ENCODE assay signal across 25 cellular contexts in the genomic region with DNA sequence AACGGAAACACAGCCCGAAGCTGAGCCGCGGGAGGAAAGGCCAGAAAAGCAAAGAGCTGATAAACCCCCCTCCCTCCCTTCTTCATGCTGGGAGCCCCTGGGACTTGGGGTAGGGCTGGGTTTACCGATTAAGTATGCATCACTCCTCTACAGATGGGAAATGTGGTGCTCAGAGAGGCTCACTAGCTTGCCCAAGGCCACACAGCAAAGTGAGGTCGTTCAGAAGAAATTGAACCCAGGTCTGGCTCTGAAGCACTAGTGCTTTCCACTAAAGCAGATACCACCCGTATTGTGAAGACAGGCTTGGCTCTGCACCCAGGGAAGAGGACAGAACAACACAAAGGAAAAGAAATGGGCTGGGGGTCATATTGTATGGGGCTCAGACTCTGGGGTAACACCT.
DNase-seq lines count a peak whose midpoint lies in the region; ATAC-seq, FAIRE-seq and TF ChIP-seq lines count a peak whose summit lies in the region.
"Had no signal": no experiment of that assay in that cellular context is flagged by ENCODE, and none has a peak within 500 bp of the region (broad histone marks: within the 10 kb centered on the region; RNA-seq: fewer than 3 reads in every experiment).

No MANE protein-coding gene starts in this region.

- H3K27me3 ChIP-seq in BLaER1 = no peaks in the 10 kb centered on the region
- no peaks in the 10 kb centered on the region for H3K27me3 ChIP-seq in HUES48 (ENCODE audit: control insufficient read depth, insufficient read depth, low read length)
- no peaks in the 10 kb centered on the region; a peak in 1 of 7 replicates for H3K27me3 ChIP-seq in H1 (replicated peaks in 1 of 4; ENCODE audit: control insufficient read depth in 3 of 4, extremely low read depth in 1 of 4, insufficient read depth in 3 of 4, low read length in 3 of 4)
- H3K27me3 ChIP-seq in mesendoderm (ENCODE audit: insufficient read depth, low read length, poor library complexity) = no peaks in the 10 kb centered on the region
- H3K27me3 ChIP-seq: BLaER1 treated with 17β-estradiol and CSF1 and Interleukin-3, amounts not matched to agents 10 nM and 100 nM had no signal

- H3K4me1 Mint-ChIP-seq in nephron progenitor cell = peaks cover 48% of the 10 kb centered on the region
- H3K4me1 Mint-ChIP-seq: B cell; CD14-positive monocyte; CD8-positive, alpha-beta memory T cell had no signal

- ATAC-seq in GM18519 (IDR thresholded peaks at IDR 0.05; ENCODE audit: low FRiP score, unreplicated experiment) (no peak), HG02763 (IDR thresholded peaks at IDR 0.05; ENCODE audit: unreplicated experiment) (no peak)
- ATAC-seq: HCT116 had no signal

- H3K18ac ChIP-seq in H1 (ENCODE audit: extremely low read depth, low read length) = no peak overlapping the region
- no peak overlapping the region for H3K18ac ChIP-seq in mesendoderm (ENCODE audit: low read length)

- no peaks in the 10 kb centered on the region for H4K20me1 ChIP-seq in BLaER1
- H4K20me1 ChIP-seq in H1 (replicated peaks in 1 of 2; ENCODE audit: control insufficient read depth in 1 of 2, insufficient read depth in 2 of 2, low read length in 2 of 2) = no peaks in the 10 kb centered on the region

- no peak overlapping the region for H2BK20ac ChIP-seq in H1 (ENCODE audit: low read length)

- H3K4me2 ChIP-seq in BLaER1 (peak overlapping the region; percentile 12; the same call in 1 of the 2 replicates), H1 (ENCODE audit: insufficient read depth in 1 of 2, low read depth in 2 of 2, low read length in 2 of 2) (peak overlapping the region; percentile 2 to 52; a peak in 3 of 4 replicates), mesendoderm (ENCODE audit: low read length) (no peak overlapping the region)

- H3K9ac ChIP-seq in BLaER1 (no peak overlapping the region), HUES48 (ENCODE audit: low read depth, low read length) (no peak overlapping the region), H1 (replicated peaks in 1 of 4; ENCODE audit: extremely low read depth in 1 of 4, low read depth in 3 of 4, low read length in 3 of 4) (no peak overlapping the region), mesendoderm (ENCODE audit: low read length) (no peak overlapping the region)
- H3K9ac ChIP-seq: BLaER1 treated with 17β-estradiol and CSF1 and Interleukin-3, amounts not matched to agents 10 nM and 100 nM had no signal

- H3K9me3 ChIP-seq in BLaER1 (no peaks in the 10 kb centered on the region), HUES48 (ENCODE audit: control insufficient read depth, insufficient read depth, low read length) (no peaks in the 10 kb centered on the region), H1 (ENCODE audit: insufficient read depth in 2 of 2, low read depth in 1 of 2, low read length in 1 of 2) (no peaks in the 10 kb centered on the region)
- H3K9me3 ChIP-seq: BLaER1 treated with 17β-estradiol and CSF1 and Interleukin-3, amounts not matched to agents 10 nM and 100 nM had no signal

- no peak overlapping the region for H3K23ac ChIP-seq in H1 (ENCODE audit: insufficient read length)
- no peak overlapping the region for H3K23ac ChIP-seq in mesendoderm (ENCODE audit: low read length)

- DNase-seq in H1 (ENCODE audit: low read depth in 1 of 2, low spot score in 2 of 2) (no peak), nephron progenitor cell (no peak), mesendoderm (no peak), NCI-H1694 (lab: John Stamatoyannopoulos, UW) (no peak)
- DNase-seq: CD4-positive, alpha-beta T cell; CD8-positive, alpha-beta memory T cell; DMS 273 treated with DMSO at 0.1 percent for 48 hours; DMS79; EL; GF-D8; GOT3; H9 had no signal

- H4K5ac ChIP-seq in H1 (ENCODE audit: insufficient read length, low read depth, low read length) (no peak overlapping the region), mesendoderm (ENCODE audit: low read length) (no peak overlapping the region)

- POLR2A ChIA-PET in H1 (lab: Charles Lee; ENCODE audit: partially characterized antibody) = interaction anchor here (1.6 to 2.5 kb wide), 2 partner anchors 10 to 12 kb away, joined by 5 to 9 read pairs; no protein-coding TSS in a partner anchor

- 51% methylated on average over 4 of the region's 7 CpGs; no CpG with 5 or more reads in 1 of the 2 experiments for WGBS in H1 (ENCODE audit: extremely low coverage in 1 of 2, insufficient coverage in 1 of 2, insufficient read length in 1 of 2, insufficient replicate concordance in 2 of 2, low coverage in 1 of 2, low lambda C conversion rate in 2 of 2, missing lambda C conversion rate in 1 of 2), 2 experiments
- WGBS in mesendoderm (ENCODE audit: extremely low coverage, insufficient coverage, low lambda C conversion rate) = no CpG with 5 or more reads among the region's 7 CpGs

- no peak overlapping the region for H3K27ac ChIP-seq in BLaER1
- H3K27ac ChIP-seq in HUES48 (ENCODE audit: low read depth, low read length) = peak overlapping the region; percentile 67
- no peak overlapping the region for H3K27ac ChIP-seq in H1 (ENCODE audit: low read depth, low read length)
- H3K27ac ChIP-seq in mesendoderm (ENCODE audit: low read depth, low read length) = no peak overlapping the region
- H3K27ac ChIP-seq: 22Rv1; BLaER1 treated with 17β-estradiol and CSF1 and Interleukin-3, amounts not matched to agents 10 nM and 100 nM had no signal

- H2AFZ ChIP-seq in H1 (ENCODE audit: low read length) = no peak overlapping the region

- H2BK12ac ChIP-seq in H1 (ENCODE audit: low read depth, low read length) = no peak overlapping the region

- no peak overlapping the region for H3K14ac ChIP-seq in H1 (ENCODE audit: insufficient read length)

- H2BK15ac ChIP-seq in H1 (ENCODE audit: low read length) (no peak overlapping the region), mesendoderm (replicated peaks; ENCODE audit: low read depth) (no peak overlapping the region)

- no peaks in the 10 kb centered on the region for H3K36me3 Mint-ChIP-seq in nephron progenitor cell (ENCODE audit: low read depth)

- H3K56ac ChIP-seq in H1 (replicated peaks; ENCODE audit: insufficient read length, low read depth, low read length) = no peak overlapping the region
- H3K56ac ChIP-seq in mesendoderm (ENCODE audit: low read length) = no peak overlapping the region

- no peaks in the 10 kb centered on the region for H3K9me3 Mint-ChIP-seq in nephron progenitor cell
- H3K9me3 Mint-ChIP-seq: CD4-positive, alpha-beta T cell; CD8-positive, alpha-beta memory T cell; H9 had no signal

- H4K91ac ChIP-seq in H1 (replicated peaks; ENCODE audit: insufficient read length, low read length) = no peak overlapping the region

- no peak for TF ChIP-seq EP300 in H1 (IDR thresholded peaks at IDR 0.05; ENCODE audit: borderline replicate concordance in 1 of 2, low read depth in 2 of 2, low read length in 2 of 2)

- H3K4ac ChIP-seq in H1 (replicated peaks; ENCODE audit: insufficient read length, low read depth, low read length) (no peak overlapping the region), mesendoderm (ENCODE audit: low read depth, low read length) (no peak overlapping the region)

- FAIRE-seq in H1 (lab: Jason Lieb, UNC) = no peak
- FAIRE-seq: A204.1, D721Med, GM12891, GM18507 had no signal

- H2BK5ac ChIP-seq in H1 (ENCODE audit: low read depth, low read length) = 0 out of 2 replicates have a peak overlapping the region, but pooled peaks have one; percentile 35
- no peak overlapping the region for H2BK5ac ChIP-seq in mesendoderm (ENCODE audit: low read length)

- TF ChIP-seq CTCF in H1 (IDR thresholded peaks at IDR 0.05; ENCODE audit: control extremely low read depth in 1 of 3, insufficient read depth in 1 of 3, low read depth in 1 of 3, low read length in 3 of 3) (no peak), nephron progenitor cell (IDR thresholded peaks at IDR 0.05) (no peak)

- no peak for TF ChIP-seq POLR2A in H1 (IDR thresholded peaks at IDR 0.05; ENCODE audit: control extremely low read depth in 1 of 2, low read depth in 2 of 2, low read length in 2 of 2)

- H3K4me1 ChIP-seq in BLaER1 (peaks cover 8% of the 10 kb centered on the region), HUES48 (ENCODE audit: control insufficient read depth, insufficient read depth, low read length) (peaks cover 22% of the 10 kb centered on the region), H1 (replicated peaks in 1 of 4; ENCODE audit: control insufficient read depth in 3 of 4, insufficient read depth in 4 of 4, low read length in 3 of 4) (peaks cover 0 to 14% (median 6%) of the 10 kb centered on the region in 4 experiments; a peak in 4 of 7 replicates), mesendoderm (ENCODE audit: control insufficient read depth, low read depth, low read length) (no peaks in the 10 kb centered on the region)

- no peak for TF ChIP-seq RAD21 in H1 (IDR thresholded peaks at IDR 0.05 in 1 of 2, conservative IDR thresholded peaks at IDR 0.05 in 1 of 2; ENCODE audit: low read depth in 2 of 2, low read length in 2 of 2)

- H3K79me2 ChIP-seq in H1 (ENCODE audit: control insufficient read depth in 1 of 2, insufficient read depth in 2 of 2, low read length in 2 of 2) (no peaks in the 10 kb centered on the region), mesendoderm (ENCODE audit: control insufficient read depth, insufficient read depth, low read length) (no peaks in the 10 kb centered on the region)

- no peak overlapping the region for H3K4me3 Mint-ChIP-seq in nephron progenitor cell
- H3K4me3 Mint-ChIP-seq: B cell; CD14-positive monocyte; CD4-positive, alpha-beta T cell; CD8-positive, alpha-beta memory T cell had no signal

- peak overlapping the region; percentile 52 for H3K27ac Mint-ChIP-seq in nephron progenitor cell
- H3K27ac Mint-ChIP-seq: B cell; CD4-positive, alpha-beta T cell; CD8-positive, alpha-beta memory T cell had no signal

- H3K27me3 Mint-ChIP-seq in nephron progenitor cell (ENCODE audit: low read depth, poor library complexity) = peaks cover 14% of the 10 kb centered on the region

- H2BK120ac ChIP-seq in H1 (replicated peaks; ENCODE audit: low read depth, low read length) = no peak overlapping the region
- no peak overlapping the region for H2BK120ac ChIP-seq in mesendoderm (ENCODE audit: low read depth, low read length)

- H3K4me3 ChIP-seq in BLaER1 = no peak overlapping the region
- H3K4me3 ChIP-seq in HUES48 (ENCODE audit: low read depth, low read length) = no peak overlapping the region
- no peak overlapping the region for H3K4me3 ChIP-seq in H1 (ENCODE audit: extremely low read depth in 1 of 4, insufficient read depth in 2 of 4, low read depth in 3 of 4, low read length in 4 of 4)
- no peak overlapping the region for H3K4me3 ChIP-seq in mesendoderm (ENCODE audit: low read length)
- H3K4me3 ChIP-seq: BLaER1 treated with 17β-estradiol and CSF1 and Interleukin-3, amounts not matched to agents 10 nM and 100 nM had no signal

- no peak overlapping the region for H2AK5ac ChIP-seq in H1 (ENCODE audit: low read depth, low read length)
- H2AK5ac ChIP-seq in mesendoderm (ENCODE audit: low read length) = no peak overlapping the region

- peaks cover 49% of the 10 kb centered on the region for H3K36me3 ChIP-seq in BLaER1
- H3K36me3 ChIP-seq in HUES48 (ENCODE audit: control insufficient read depth, insufficient read depth, low read length) = no peaks in the 10 kb centered on the region
- H3K36me3 ChIP-seq in H1 (ENCODE audit: control insufficient read depth in 2 of 4, insufficient read depth in 4 of 4, low read length in 3 of 4) = no peaks in the 10 kb centered on the region
- H3K36me3 ChIP-seq in mesendoderm (ENCODE audit: control insufficient read depth, insufficient read depth, low read length) = no peaks in the 10 kb centered on the region

- CTCF ChIA-PET in H1 (lab: Charles Lee; ENCODE audit: partially characterized antibody) = interaction anchor here (0.7 to 3.3 kb wide), 4 partner anchors 13 to 220 kb away, joined by 3 to 18 read pairs (median 4); no protein-coding TSS in a partner anchor

- H3K79me1 ChIP-seq in H1 (ENCODE audit: low read depth, low read length) (no peaks in the 10 kb centered on the region), mesendoderm (ENCODE audit: low read length) (no peaks in the 10 kb centered on the region)

- H4K8ac ChIP-seq in H1 (ENCODE audit: extremely low read depth, insufficient read depth, low read length) (no peak overlapping the region), mesendoderm (ENCODE audit: low read depth, low read length) (no peak overlapping the region)

- H3K23me2 ChIP-seq in H1 (ENCODE audit: low read depth, low read length) = no peaks in the 10 kb centered on the region
